Comparison of ENCODE assay signal across 1 cellular context in the genomic region with DNA sequence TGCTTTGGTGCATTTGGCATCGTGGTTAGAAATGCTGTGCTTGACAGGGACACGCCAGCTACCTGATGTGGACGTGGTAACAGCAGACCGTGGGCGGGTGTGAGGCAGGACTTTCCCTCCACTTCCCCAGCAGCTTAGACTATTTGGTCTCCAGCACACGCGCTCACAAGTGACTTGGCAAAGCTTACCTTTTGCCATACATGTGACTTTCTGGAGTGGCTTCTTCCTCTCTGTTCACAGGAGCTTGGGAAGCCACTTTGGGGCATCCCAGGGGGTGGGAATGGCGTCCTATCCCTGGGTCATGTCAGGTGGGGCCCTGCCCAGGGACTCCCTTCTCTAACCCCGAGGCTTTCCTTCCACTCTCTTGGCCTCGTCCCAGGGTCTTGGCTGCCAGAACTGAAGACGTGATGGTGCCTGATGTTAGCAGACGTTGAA.
TF ChIP-seq lines count a peak whose summit lies in the region.

No MANE protein-coding gene starts in this region.

TF ChIP-seq in GM12878, 131 proteins besides CTCF, POLR2A, EP300 and RAD21 (continued from another document and continues in another):
- TF ChIP-seq, protein P1, sequence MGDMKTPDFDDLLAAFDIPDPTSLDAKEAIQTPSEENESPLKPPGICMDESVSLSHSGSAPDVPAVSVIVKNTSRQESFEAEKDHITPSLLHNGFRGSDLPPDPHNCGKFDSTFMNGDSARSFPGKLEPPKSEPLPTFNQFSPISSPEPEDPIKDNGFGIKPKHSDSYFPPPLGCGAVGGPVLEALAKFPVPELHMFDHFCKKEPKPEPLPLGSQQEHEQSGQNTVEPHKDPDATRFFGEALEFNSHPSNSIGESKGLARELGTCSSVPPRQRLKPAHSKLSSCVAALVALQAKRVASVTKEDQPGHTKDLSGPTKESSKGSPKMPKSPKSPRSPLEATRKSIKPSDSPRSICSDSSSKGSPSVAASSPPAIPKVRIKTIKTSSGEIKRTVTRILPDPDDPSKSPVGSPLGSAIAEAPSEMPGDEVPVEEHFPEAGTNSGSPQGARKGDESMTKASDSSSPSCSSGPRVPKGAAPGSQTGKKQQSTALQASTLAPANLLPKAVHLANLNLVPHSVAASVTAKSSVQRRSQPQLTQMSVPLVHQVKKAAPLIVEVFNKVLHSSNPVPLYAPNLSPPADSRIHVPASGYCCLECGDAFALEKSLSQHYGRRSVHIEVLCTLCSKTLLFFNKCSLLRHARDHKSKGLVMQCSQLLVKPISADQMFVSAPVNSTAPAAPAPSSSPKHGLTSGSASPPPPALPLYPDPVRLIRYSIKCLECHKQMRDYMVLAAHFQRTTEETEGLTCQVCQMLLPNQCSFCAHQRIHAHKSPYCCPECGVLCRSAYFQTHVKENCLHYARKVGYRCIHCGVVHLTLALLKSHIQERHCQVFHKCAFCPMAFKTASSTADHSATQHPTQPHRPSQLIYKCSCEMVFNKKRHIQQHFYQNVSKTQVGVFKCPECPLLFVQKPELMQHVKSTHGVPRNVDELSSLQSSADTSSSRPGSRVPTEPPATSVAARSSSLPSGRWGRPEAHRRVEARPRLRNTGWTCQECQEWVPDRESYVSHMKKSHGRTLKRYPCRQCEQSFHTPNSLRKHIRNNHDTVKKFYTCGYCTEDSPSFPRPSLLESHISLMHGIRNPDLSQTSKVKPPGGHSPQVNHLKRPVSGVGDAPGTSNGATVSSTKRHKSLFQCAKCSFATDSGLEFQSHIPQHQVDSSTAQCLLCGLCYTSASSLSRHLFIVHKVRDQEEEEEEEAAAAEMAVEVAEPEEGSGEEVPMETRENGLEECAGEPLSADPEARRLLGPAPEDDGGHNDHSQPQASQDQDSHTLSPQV (IDR thresholded peaks at IDR 0.05): no peak
- TF ChIP-seq, protein P2, sequence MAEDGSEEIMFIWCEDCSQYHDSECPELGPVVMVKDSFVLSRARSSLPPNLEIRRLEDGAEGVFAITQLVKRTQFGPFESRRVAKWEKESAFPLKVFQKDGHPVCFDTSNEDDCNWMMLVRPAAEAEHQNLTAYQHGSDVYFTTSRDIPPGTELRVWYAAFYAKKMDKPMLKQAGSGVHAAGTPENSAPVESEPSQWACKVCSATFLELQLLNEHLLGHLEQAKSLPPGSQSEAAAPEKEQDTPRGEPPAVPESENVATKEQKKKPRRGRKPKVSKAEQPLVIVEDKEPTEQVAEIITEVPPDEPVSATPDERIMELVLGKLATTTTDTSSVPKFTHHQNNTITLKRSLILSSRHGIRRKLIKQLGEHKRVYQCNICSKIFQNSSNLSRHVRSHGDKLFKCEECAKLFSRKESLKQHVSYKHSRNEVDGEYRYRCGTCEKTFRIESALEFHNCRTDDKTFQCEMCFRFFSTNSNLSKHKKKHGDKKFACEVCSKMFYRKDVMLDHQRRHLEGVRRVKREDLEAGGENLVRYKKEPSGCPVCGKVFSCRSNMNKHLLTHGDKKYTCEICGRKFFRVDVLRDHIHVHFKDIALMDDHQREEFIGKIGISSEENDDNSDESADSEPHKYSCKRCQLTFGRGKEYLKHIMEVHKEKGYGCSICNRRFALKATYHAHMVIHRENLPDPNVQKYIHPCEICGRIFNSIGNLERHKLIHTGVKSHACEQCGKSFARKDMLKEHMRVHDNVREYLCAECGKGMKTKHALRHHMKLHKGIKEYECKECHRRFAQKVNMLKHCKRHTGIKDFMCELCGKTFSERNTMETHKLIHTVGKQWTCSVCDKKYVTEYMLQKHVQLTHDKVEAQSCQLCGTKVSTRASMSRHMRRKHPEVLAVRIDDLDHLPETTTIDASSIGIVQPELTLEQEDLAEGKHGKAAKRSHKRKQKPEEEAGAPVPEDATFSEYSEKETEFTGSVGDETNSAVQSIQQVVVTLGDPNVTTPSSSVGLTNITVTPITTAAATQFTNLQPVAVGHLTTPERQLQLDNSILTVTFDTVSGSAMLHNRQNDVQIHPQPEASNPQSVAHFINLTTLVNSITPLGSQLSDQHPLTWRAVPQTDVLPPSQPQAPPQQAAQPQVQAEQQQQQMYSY (CRISPR knock-in tag; IDR thresholded peaks at IDR 0.05): no peak
- peak; percentile 64 to 83; a peak in 3 of 4 replicates for TF ChIP-seq BHLHE40 (IDR thresholded peaks at IDR 0.05; ENCODE audit: borderline replicate concordance in 1 of 2, low read depth in 2 of 2, low read length in 1 of 2)
- TF ChIP-seq, protein P3, sequence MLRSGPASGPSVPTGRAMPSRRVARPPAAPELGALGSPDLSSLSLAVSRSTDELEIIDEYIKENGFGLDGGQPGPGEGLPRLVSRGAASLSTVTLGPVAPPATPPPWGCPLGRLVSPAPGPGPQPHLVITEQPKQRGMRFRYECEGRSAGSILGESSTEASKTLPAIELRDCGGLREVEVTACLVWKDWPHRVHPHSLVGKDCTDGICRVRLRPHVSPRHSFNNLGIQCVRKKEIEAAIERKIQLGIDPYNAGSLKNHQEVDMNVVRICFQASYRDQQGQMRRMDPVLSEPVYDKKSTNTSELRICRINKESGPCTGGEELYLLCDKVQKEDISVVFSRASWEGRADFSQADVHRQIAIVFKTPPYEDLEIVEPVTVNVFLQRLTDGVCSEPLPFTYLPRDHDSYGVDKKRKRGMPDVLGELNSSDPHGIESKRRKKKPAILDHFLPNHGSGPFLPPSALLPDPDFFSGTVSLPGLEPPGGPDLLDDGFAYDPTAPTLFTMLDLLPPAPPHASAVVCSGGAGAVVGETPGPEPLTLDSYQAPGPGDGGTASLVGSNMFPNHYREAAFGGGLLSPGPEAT (IDR thresholded peaks at IDR 0.05; ENCODE audit: low read depth): peak; percentile 90
- TF ChIP-seq, protein P4, sequence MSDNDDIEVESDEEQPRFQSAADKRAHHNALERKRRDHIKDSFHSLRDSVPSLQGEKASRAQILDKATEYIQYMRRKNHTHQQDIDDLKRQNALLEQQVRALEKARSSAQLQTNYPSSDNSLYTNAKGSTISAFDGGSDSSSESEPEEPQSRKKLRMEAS (IDR thresholded peaks at IDR 0.05; ENCODE audit: low read depth, low read length): peak; percentile 73
- no peak for TF ChIP-seq MYB (IDR thresholded peaks at IDR 0.05; ENCODE audit: borderline replicate concordance, low read depth, low read length)
- TF ChIP-seq, protein P5, sequence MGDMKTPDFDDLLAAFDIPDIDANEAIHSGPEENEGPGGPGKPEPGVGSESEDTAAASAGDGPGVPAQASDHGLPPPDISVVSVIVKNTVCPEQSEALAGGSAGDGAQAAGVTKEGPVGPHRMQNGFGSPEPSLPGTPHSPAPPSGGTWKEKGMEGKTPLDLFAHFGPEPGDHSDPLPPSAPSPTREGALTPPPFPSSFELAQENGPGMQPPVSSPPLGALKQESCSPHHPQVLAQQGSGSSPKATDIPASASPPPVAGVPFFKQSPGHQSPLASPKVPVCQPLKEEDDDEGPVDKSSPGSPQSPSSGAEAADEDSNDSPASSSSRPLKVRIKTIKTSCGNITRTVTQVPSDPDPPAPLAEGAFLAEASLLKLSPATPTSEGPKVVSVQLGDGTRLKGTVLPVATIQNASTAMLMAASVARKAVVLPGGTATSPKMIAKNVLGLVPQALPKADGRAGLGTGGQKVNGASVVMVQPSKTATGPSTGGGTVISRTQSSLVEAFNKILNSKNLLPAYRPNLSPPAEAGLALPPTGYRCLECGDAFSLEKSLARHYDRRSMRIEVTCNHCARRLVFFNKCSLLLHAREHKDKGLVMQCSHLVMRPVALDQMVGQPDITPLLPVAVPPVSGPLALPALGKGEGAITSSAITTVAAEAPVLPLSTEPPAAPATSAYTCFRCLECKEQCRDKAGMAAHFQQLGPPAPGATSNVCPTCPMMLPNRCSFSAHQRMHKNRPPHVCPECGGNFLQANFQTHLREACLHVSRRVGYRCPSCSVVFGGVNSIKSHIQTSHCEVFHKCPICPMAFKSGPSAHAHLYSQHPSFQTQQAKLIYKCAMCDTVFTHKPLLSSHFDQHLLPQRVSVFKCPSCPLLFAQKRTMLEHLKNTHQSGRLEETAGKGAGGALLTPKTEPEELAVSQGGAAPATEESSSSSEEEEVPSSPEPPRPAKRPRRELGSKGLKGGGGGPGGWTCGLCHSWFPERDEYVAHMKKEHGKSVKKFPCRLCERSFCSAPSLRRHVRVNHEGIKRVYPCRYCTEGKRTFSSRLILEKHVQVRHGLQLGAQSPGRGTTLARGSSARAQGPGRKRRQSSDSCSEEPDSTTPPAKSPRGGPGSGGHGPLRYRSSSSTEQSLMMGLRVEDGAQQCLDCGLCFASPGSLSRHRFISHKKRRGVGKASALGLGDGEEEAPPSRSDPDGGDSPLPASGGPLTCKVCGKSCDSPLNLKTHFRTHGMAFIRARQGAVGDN (IDR thresholded peaks at IDR 0.05): peak; percentile 86
- TF ChIP-seq CREB1 (IDR thresholded peaks at IDR 0.05; ENCODE audit: low read depth): no peak
- TF ChIP-seq GATAD2B (conservative IDR thresholded peaks at IDR 0.05; ENCODE audit: low read depth): peak; percentile 40; the same call in 1 of the 2 replicates
- TF ChIP-seq RAD51 (IDR thresholded peaks at IDR 0.05): peak; percentile 60
- TF ChIP-seq ZZZ3 (IDR thresholded peaks at IDR 0.05; ENCODE audit: control insufficient read depth, insufficient read length, low read depth): no peak
- TF ChIP-seq BMI1 (IDR thresholded peaks at IDR 0.05; ENCODE audit: borderline replicate concordance): peak; percentile 55; the same call in 1 of the 2 replicates
- TF ChIP-seq, protein P6, sequence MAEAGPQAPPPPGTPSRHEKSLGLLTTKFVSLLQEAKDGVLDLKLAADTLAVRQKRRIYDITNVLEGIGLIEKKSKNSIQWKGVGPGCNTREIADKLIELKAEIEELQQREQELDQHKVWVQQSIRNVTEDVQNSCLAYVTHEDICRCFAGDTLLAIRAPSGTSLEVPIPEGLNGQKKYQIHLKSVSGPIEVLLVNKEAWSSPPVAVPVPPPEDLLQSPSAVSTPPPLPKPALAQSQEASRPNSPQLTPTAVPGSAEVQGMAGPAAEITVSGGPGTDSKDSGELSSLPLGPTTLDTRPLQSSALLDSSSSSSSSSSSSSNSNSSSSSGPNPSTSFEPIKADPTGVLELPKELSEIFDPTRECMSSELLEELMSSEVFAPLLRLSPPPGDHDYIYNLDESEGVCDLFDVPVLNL (IDR thresholded peaks at IDR 0.05; ENCODE audit: low read depth, low read length): no peak
- peak; percentile 82 for TF ChIP-seq IKZF1 (conservative IDR thresholded peaks at IDR 0.05)
- TF ChIP-seq NR2C1 (IDR thresholded peaks at IDR 0.05): no peak
- TF ChIP-seq, protein P7, sequence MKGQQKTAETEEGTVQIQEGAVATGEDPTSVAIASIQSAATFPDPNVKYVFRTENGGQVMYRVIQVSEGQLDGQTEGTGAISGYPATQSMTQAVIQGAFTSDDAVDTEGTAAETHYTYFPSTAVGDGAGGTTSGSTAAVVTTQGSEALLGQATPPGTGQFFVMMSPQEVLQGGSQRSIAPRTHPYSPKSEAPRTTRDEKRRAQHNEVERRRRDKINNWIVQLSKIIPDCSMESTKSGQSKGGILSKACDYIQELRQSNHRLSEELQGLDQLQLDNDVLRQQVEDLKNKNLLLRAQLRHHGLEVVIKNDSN (IDR thresholded peaks at IDR 0.05; ENCODE audit: borderline replicate concordance, extremely low read length, insufficient read depth, low read depth, low read length): no peak
- TF ChIP-seq ZNF207 (IDR thresholded peaks at IDR 0.05; ENCODE audit: borderline replicate concordance): no peak
- no peak for TF ChIP-seq SMAD5 (IDR thresholded peaks at IDR 0.05; ENCODE audit: low read depth)
- TF ChIP-seq MXI1 (IDR thresholded peaks at IDR 0.05; ENCODE audit: low read depth, low read length): peak; percentile 46; the same call in 1 of the 2 replicates
- TF ChIP-seq EGR1 (IDR thresholded peaks at IDR 0.05; ENCODE audit: borderline replicate concordance in 1 of 2, low read depth in 2 of 2, low read length in 2 of 2): peak in 1 of 2 experiments; percentile 77; a peak in 2 of 3 replicates
- no peak for TF ChIP-seq ETV6 (conservative IDR thresholded peaks at IDR 0.05 in 1 of 2, IDR thresholded peaks at IDR 0.05 in 1 of 2; ENCODE audit: borderline replicate concordance in 1 of 2, low read depth in 1 of 2)
- peak; percentile 40; the same call in 1 of the 2 replicates for TF ChIP-seq RUNX3 (IDR thresholded peaks at IDR 0.05; ENCODE audit: low read length)
- TF ChIP-seq RELA (IDR thresholded peaks at IDR 0.05; ENCODE audit: borderline replicate concordance, partially characterized antibody): peak; percentile 96
- TF ChIP-seq KAT2A (conservative IDR thresholded peaks at IDR 0.05; ENCODE audit: control insufficient read depth, low read depth, low read length): no peak
- no peak for TF ChIP-seq STAT1 (conservative IDR thresholded peaks at IDR 0.05)
- TF ChIP-seq, protein P8, sequence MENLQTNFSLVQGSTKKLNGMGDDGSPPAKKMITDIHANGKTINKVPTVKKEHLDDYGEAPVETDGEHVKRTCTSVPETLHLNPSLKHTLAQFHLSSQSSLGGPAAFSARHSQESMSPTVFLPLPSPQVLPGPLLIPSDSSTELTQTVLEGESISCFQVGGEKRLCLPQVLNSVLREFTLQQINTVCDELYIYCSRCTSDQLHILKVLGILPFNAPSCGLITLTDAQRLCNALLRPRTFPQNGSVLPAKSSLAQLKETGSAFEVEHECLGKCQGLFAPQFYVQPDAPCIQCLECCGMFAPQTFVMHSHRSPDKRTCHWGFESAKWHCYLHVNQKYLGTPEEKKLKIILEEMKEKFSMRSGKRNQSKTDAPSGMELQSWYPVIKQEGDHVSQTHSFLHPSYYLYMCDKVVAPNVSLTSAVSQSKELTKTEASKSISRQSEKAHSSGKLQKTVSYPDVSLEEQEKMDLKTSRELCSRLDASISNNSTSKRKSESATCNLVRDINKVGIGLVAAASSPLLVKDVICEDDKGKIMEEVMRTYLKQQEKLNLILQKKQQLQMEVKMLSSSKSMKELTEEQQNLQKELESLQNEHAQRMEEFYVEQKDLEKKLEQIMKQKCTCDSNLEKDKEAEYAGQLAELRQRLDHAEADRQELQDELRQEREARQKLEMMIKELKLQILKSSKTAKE (IDR thresholded peaks at IDR 0.05; ENCODE audit: low read depth, poor library complexity, severe bottlenecking): peak; percentile 76
- no peak for TF ChIP-seq TCF7 (IDR thresholded peaks at IDR 0.05; ENCODE audit: borderline replicate concordance)
- TF ChIP-seq MEF2B (IDR thresholded peaks at IDR 0.05; ENCODE audit: partially characterized antibody, poor library complexity, severe bottlenecking): peak; percentile 60
- no peak for TF ChIP-seq IRF4 (IDR thresholded peaks at IDR 0.05; ENCODE audit: low read depth, low read length)
- TF ChIP-seq CHD2 (IDR thresholded peaks at IDR 0.05; ENCODE audit: borderline replicate concordance, low read depth, low read length): peak; percentile 52; the same call in 1 of the 2 replicates
- TF ChIP-seq, protein P9, sequence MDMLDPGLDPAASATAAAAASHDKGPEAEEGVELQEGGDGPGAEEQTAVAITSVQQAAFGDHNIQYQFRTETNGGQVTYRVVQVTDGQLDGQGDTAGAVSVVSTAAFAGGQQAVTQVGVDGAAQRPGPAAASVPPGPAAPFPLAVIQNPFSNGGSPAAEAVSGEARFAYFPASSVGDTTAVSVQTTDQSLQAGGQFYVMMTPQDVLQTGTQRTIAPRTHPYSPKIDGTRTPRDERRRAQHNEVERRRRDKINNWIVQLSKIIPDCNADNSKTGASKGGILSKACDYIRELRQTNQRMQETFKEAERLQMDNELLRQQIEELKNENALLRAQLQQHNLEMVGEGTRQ (IDR thresholded peaks at IDR 0.05; ENCODE audit: borderline replicate concordance, low read depth, low read length): no peak
- TF ChIP-seq KLF5 (IDR thresholded peaks at IDR 0.05; ENCODE audit: partially characterized antibody): peak; percentile 51
- no peak for TF ChIP-seq ESRRA (IDR thresholded peaks at IDR 0.05; ENCODE audit: low read length)
